Comparison of ENCODE assay signal across 1 cellular context in genomic region chr4:5754529-5754881, GRCh38.
TF ChIP-seq lines count a peak whose summit lies in the region.

No MANE protein-coding gene starts in this region.

TF ChIP-seq in IMR-90, 13 proteins besides CTCF, POLR2A, EP300 and RAD21:
- TF ChIP-seq BHLHE40 (IDR thresholded peaks at IDR 0.05; ENCODE audit: low read depth, low read length) (no peak), MXI1 (IDR thresholded peaks at IDR 0.05; ENCODE audit: borderline replicate concordance, low read depth, low read length) (no peak), FOS (IDR thresholded peaks at IDR 0.05; ENCODE audit: low read depth, low read length) (no peak), CHD1 (IDR thresholded peaks at IDR 0.05; ENCODE audit: low read depth, low read length) (no peak), MAFK (IDR thresholded peaks at IDR 0.05; ENCODE audit: low read depth, low read length) (no peak), RCOR1 (IDR thresholded peaks at IDR 0.05; ENCODE audit: insufficient replicate concordance, low read length) (no peak), USF2 (IDR thresholded peaks at IDR 0.05; ENCODE audit: low read depth, low read length) (no peak), NFE2L2 (IDR thresholded peaks at IDR 0.05; ENCODE audit: low read depth, low read length) (no peak)
- TF ChIP-seq, protein P1, sequence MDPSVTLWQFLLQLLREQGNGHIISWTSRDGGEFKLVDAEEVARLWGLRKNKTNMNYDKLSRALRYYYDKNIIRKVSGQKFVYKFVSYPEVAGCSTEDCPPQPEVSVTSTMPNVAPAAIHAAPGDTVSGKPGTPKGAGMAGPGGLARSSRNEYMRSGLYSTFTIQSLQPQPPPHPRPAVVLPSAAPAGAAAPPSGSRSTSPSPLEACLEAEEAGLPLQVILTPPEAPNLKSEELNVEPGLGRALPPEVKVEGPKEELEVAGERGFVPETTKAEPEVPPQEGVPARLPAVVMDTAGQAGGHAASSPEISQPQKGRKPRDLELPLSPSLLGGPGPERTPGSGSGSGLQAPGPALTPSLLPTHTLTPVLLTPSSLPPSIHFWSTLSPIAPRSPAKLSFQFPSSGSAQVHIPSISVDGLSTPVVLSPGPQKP (IDR thresholded peaks at IDR 0.05; ENCODE audit: borderline replicate concordance, low read depth, low read length), result no peak
